10 cellular contexts compared by ENCODE assay signal in the genomic region with DNA sequence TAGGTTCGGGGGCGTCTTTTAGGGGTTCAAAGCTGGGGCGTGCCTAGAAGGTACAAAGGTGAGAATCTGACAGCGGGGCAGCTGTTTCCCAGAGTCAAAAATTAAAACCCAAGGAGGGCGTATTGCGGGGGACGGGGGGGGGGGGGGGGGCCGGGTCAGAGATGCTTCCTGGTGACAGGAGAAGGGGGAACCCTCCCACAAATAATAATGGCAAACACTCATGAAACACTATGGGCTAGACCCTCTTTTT. TPM values are rescaled to one million over a fixed set of nuclear protein-coding genes. Genes with fewer than 3 reads are reported as not detected.
DNase-seq lines count a peak whose midpoint lies in the region; ATAC-seq, FAIRE-seq and TF ChIP-seq lines count a peak whose summit lies in the region.
"Had no signal": no experiment of that assay in that cellular context is flagged by ENCODE, and none has a peak within 500 bp of the region (broad histone marks: within the 10 kb centered on the region; RNA-seq: fewer than 3 reads in every experiment).

No MANE protein-coding gene starts in this region.

- intact Hi-C loops in CD4-positive, alpha-beta T cell (cut with DNase I, micrococcal nuclease) = loop anchor here (5.0 to 10.0 kb wide), 4 partner anchors 266 to 549 kb away; a partner anchor contains a TSS
- intact Hi-C loops in OCI-LY7 (cut with micrococcal nuclease; ENCODE audit: unreplicated experiment) = loop anchor here (10.0 kb wide), 1 partner anchor 409 kb away; a partner anchor contains a TSS
- intact Hi-C loops in endothelial cell of umbilical vein (cut with micrococcal nuclease) = loop anchor here (5.0 to 10.0 kb wide), 2 partner anchors 266 to 409 kb away; a partner anchor contains a TSS

- peak overlapping the region; percentile 92 for H3K27ac Mint-ChIP-seq in CD4-positive, alpha-beta T cell

- peaks cover 5% of the 10 kb centered on the region for H3K27me3 Mint-ChIP-seq in CD4-positive, alpha-beta T cell

- BruUV-seq in OCI-LY7 (replicated peaks; lab: Mats Ljungman, UMichigan) = no TSS peak
- BruUV-seq in endothelial cell of umbilical vein (replicated peaks; lab: Mats Ljungman, UMichigan) = no TSS peak

- no peaks in the 10 kb centered on the region for H3K9me3 Mint-ChIP-seq in CD4-positive, alpha-beta T cell

- peaks cover 5% of the 10 kb centered on the region for H3K36me3 Mint-ChIP-seq in CD4-positive, alpha-beta T cell (ENCODE audit: low read depth)

- H2AFZ ChIP-seq in OCI-LY7 (ENCODE audit: low read length) = peak overlapping the region; percentile 7; the same call in 1 of the 2 replicates
- no peak overlapping the region for H2AFZ ChIP-seq in endothelial cell of umbilical vein (ENCODE audit: low read depth, low read length)

- dilution Hi-C loops in endothelial cell of umbilical vein (cut with MboI; ENCODE audit: extremely low pct_ligation_motif_present, low sequenced_read_pairs) = no loop called here

- H4K20me1 ChIP-seq in OCI-LY7 (ENCODE audit: insufficient read depth, low read length) = no peaks in the 10 kb centered on the region; the same call in 1 of the 2 replicates
- no peaks in the 10 kb centered on the region for H4K20me1 ChIP-seq in endothelial cell of umbilical vein (replicated peaks; ENCODE audit: control insufficient read depth, extremely low read depth, insufficient read depth, low read length)

- TF ChIP-seq POLR2A in endothelial cell of umbilical vein (IDR thresholded peaks at IDR 0.05; ENCODE audit: low read depth, low read length) = no peak

- no peak for DNase-seq in CD4-positive, alpha-beta T cell
- DNase-seq in OCI-LY7 (ENCODE audit: low spot score) (no peak), endothelial cell of umbilical vein (ENCODE audit: low read depth, low spot score) (no peak), CD1c-positive myeloid dendritic cell (ENCODE audit: extremely low spot score) (no peak), nucleus accumbens (lab: John Stamatoyannopoulos, UW) (no peak), NCI-H748 treated with DMSO at 0.1 percent for 48 hours (lab: John Stamatoyannopoulos, UW) (no peak), GM19238 (ENCODE audit: insufficient read length, low spot score) (no peak)

- peak; percentile 4 for ATAC-seq in CD4-positive, alpha-beta T cell (ENCODE audit: poor library complexity)

- H3K4me3 ChIP-seq in OCI-LY7 (ENCODE audit: low read depth, low read length, poor library complexity, severe bottlenecking) = peak overlapping the region; percentile 77
- H3K4me3 ChIP-seq in endothelial cell of umbilical vein (replicated peaks in 1 of 3; ENCODE audit: insufficient read depth in 1 of 3, low read depth in 1 of 3, low read length in 3 of 3) = peak overlapping the region; percentile 71 to 97 (median 85)
- peak overlapping the region; percentile 67 to 79 for H3K4me3 ChIP-seq in neutrophil (ENCODE audit: low read depth in 1 of 2, low read length in 1 of 2)

- no peaks in the 10 kb centered on the region for H3K9me1 ChIP-seq in endothelial cell of umbilical vein (replicated peaks; ENCODE audit: control insufficient read depth, extremely low read depth, insufficient read depth, low read length)

- no peak for FAIRE-seq in endothelial cell of umbilical vein (lab: Jason Lieb, UNC)

- H3K36me3 ChIP-seq in OCI-LY7 (ENCODE audit: insufficient read depth, low read length) (no peaks in the 10 kb centered on the region), endothelial cell of umbilical vein (ENCODE audit: control insufficient read depth in 2 of 2, extremely low read depth in 1 of 2, insufficient read depth in 2 of 2, low read length in 2 of 2) (no peaks in the 10 kb centered on the region), neutrophil (no peaks in the 10 kb centered on the region)

- POLR2A ChIA-PET in CD4-positive, alpha-beta T cell (lab: Charles Lee) = interaction anchor here (0.9 to 1.6 kb wide), 3 partner anchors 202 to 354 kb away, joined by 3 to 5 read pairs (median 4); a partner anchor contains a TSS
- POLR2A ChIA-PET in OCI-LY7 (lab: Charles Lee) = interaction anchor here (0.5 to 1.5 kb wide), 2 partner anchors 60 to 210 kb away, joined by 4 to 5 read pairs; a partner anchor contains a TSS
- POLR2A ChIA-PET in endothelial cell of umbilical vein (lab: Charles Lee) = no interaction called here

- no peaks in the 10 kb centered on the region for H3K9me2 ChIP-seq in OCI-LY7 (ENCODE audit: insufficient read depth, low read length)

- H3K27me3 ChIP-seq in CD4-positive, alpha-beta T cell (ENCODE audit: control insufficient read depth, insufficient read depth, low read length) = no peaks in the 10 kb centered on the region
- H3K27me3 ChIP-seq in endothelial cell of umbilical vein (ENCODE audit: control insufficient read depth in 2 of 2, insufficient read depth in 2 of 2, low read length in 2 of 2) (no peaks in the 10 kb centered on the region), neutrophil (no peaks in the 10 kb centered on the region)

- H3K4me3 Mint-ChIP-seq in CD4-positive, alpha-beta T cell = peak overlapping the region; percentile 93

- H3K79me2 ChIP-seq in OCI-LY7 (ENCODE audit: insufficient read depth, low read depth, low read length) = peaks cover 25% of the 10 kb centered on the region
- peaks cover 56% of the 10 kb centered on the region for H3K79me2 ChIP-seq in endothelial cell of umbilical vein (ENCODE audit: control insufficient read depth, insufficient read depth, low read length)

- H3K4me2 ChIP-seq in OCI-LY7 (ENCODE audit: low read length) (peak overlapping the region; percentile 80), endothelial cell of umbilical vein (ENCODE audit: insufficient read depth, low read length) (peak overlapping the region; percentile 94)

- H3K9me3 ChIP-seq in CD4-positive, alpha-beta T cell (ENCODE audit: control insufficient read depth, low read length) = no peaks in the 10 kb centered on the region
- no peaks in the 10 kb centered on the region for H3K9me3 ChIP-seq in OCI-LY7 (ENCODE audit: low read length)
- no peaks in the 10 kb centered on the region for H3K9me3 ChIP-seq in endothelial cell of umbilical vein (replicated peaks; ENCODE audit: control insufficient read depth, insufficient read depth, low read length)
- H3K9me3 ChIP-seq in neutrophil = no peaks in the 10 kb centered on the region

- peak overlapping the region; percentile 59 for H3K9ac ChIP-seq in endothelial cell of umbilical vein (replicated peaks; ENCODE audit: extremely low read depth, insufficient read depth, low read length)

- CTCF ChIA-PET in CD4-positive, alpha-beta T cell (lab: Charles Lee) = no interaction called here
- CTCF ChIA-PET in OCI-LY7 (lab: Charles Lee; ENCODE audit: unreplicated experiment) (no interaction called here), endothelial cell of umbilical vein (lab: Charles Lee) (interaction anchor here (0.7 to 1.2 kb wide), 4 partner anchors 15 to 136 kb away, joined by 3 to 4 read pairs (median 3); no protein-coding TSS in a partner anchor)

- TF ChIP-seq CTCF in CD4-positive, alpha-beta T cell (IDR thresholded peaks at IDR 0.05) = no peak
- TF ChIP-seq CTCF in OCI-LY7 (conservative IDR thresholded peaks at IDR 0.05; ENCODE audit: low read length) = no peak
- TF ChIP-seq CTCF in endothelial cell of umbilical vein (IDR thresholded peaks at IDR 0.05; ENCODE audit: extremely low read depth in 1 of 2, insufficient read depth in 1 of 2, low read depth in 1 of 2, low read length in 2 of 2) = no peak
- no peak for TF ChIP-seq CTCF in neutrophil (IDR thresholded peaks at IDR 0.05)

- peaks cover 57% of the 10 kb centered on the region for H3K4me1 Mint-ChIP-seq in CD4-positive, alpha-beta T cell (ENCODE audit: low read depth)

- H3K4me1 ChIP-seq in OCI-LY7 (ENCODE audit: insufficient read depth, low read length, poor library complexity, severe bottlenecking) (peaks cover 20% of the 10 kb centered on the region), endothelial cell of umbilical vein (ENCODE audit: control insufficient read depth, extremely low read depth, insufficient read depth, low read length) (peaks cover 23% of the 10 kb centered on the region), neutrophil (ENCODE audit: control insufficient read depth in 1 of 2, insufficient read depth in 1 of 2, low read depth in 1 of 2, low read length in 1 of 2) (peaks cover 7 to 15% of the 10 kb centered on the region in 2 experiments)

- peak overlapping the region; percentile 88 for H3K27ac ChIP-seq in CD4-positive, alpha-beta T cell (ENCODE audit: low read depth, low read length)
- peak overlapping the region; percentile 55 for H3K27ac ChIP-seq in OCI-LY7 (ENCODE audit: low read depth, low read length, poor library complexity, severe bottlenecking)
- peak overlapping the region; percentile 39 for H3K27ac ChIP-seq in endothelial cell of umbilical vein (ENCODE audit: insufficient read depth, low read depth, low read length)
- peak overlapping the region; percentile 79 for H3K27ac ChIP-seq in neutrophil

TF ChIP-seq in endothelial cell of umbilical vein, 7 proteins besides CTCF, POLR2A, EP300 and RAD21 (continues in another document):
- TF ChIP-seq, protein P1, sequence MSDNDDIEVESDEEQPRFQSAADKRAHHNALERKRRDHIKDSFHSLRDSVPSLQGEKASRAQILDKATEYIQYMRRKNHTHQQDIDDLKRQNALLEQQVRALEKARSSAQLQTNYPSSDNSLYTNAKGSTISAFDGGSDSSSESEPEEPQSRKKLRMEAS (IDR thresholded peaks at IDR 0.05; ENCODE audit: insufficient read depth, insufficient read length) = no peak
- TF ChIP-seq FOS (IDR thresholded peaks at IDR 0.05; ENCODE audit: borderline replicate concordance, insufficient read depth, low read length) = no peak

RNA-seq across cellular contexts. Expression of a gene that starts 0.7 kb away (rescaled TPM):
- total RNA-seq in CD4-positive, alpha-beta T cell = 1 to 10 TPM; 2.7 to 6.3 TPM
- total RNA-seq in OCI-LY7 (2014; rRNA removed; shearing (Covaris generic)) = 7.8 and 8.1 TPM in 2 replicates
- total RNA-seq in OCI-LY7 (2022) = 26.7 and 34.8 TPM in 2 replicates
- 49.6 and 55.4 TPM in 2 replicates for total RNA-seq in endothelial cell of umbilical vein
- polyA plus RNA-seq in endothelial cell of umbilical vein = 39.8 and 48.4 TPM in 2 replicates
- polyA plus RNA-seq in endothelial cell of umbilical vein (2011; cell fraction: cytosol; rRNA removed) = 24.3 and 32.3 TPM in 2 replicates
- polyA plus RNA-seq in endothelial cell of umbilical vein (2011; cell fraction: nucleus; rRNA removed) = 24.1 and 24.3 TPM in 2 replicates
- 26.5 and 39.9 TPM in 2 replicates for polyA plus RNA-seq in endothelial cell of umbilical vein (2012)
- 21.3 and 22.5 TPM in 2 replicates for polyA minus RNA-seq in endothelial cell of umbilical vein
- 28.0 TPM for polyA minus RNA-seq in endothelial cell of umbilical vein (2011; cell fraction: cytosol; rRNA and poly(A)+ RNA removed)
- 14.5 and 29.1 TPM in 2 replicates for polyA minus RNA-seq in endothelial cell of umbilical vein (2011; cell fraction: nucleus; rRNA and poly(A)+ RNA removed)

RNA-seq across cellular contexts. Expression of a gene that starts 42.1 kb away (rescaled TPM):
- total RNA-seq in CD4-positive, alpha-beta T cell = not detected
- not detected in 2 replicates for total RNA-seq in OCI-LY7 (2014; rRNA removed; shearing (Covaris generic))
- total RNA-seq in OCI-LY7 (2022) (not detected in 2 replicates), endothelial cell of umbilical vein (0.18 and 0.49 TPM in 2 replicates)
- polyA plus RNA-seq in endothelial cell of umbilical vein = 0.03 and 0.04 TPM in 2 replicates
- 0.04 and 0.08 TPM in 2 replicates for polyA plus RNA-seq in endothelial cell of umbilical vein (2011; cell fraction: cytosol; rRNA removed)
- polyA plus RNA-seq in endothelial cell of umbilical vein (2011; cell fraction: nucleus; rRNA removed) = 0.04 and 0.05 TPM in 2 replicates
- polyA plus RNA-seq in endothelial cell of umbilical vein (2012) = 0.25 TPM in 1 of 2 replicates, not detected in the other
- polyA minus RNA-seq in endothelial cell of umbilical vein = not detected in 2 replicates
- not detected for polyA minus RNA-seq in endothelial cell of umbilical vein (2011; cell fraction: cytosol; rRNA and poly(A)+ RNA removed)
- not detected in 2 replicates for polyA minus RNA-seq in endothelial cell of umbilical vein (2011; cell fraction: nucleus; rRNA and poly(A)+ RNA removed)
- total RNA-seq: renal cortical epithelial cell, RPMI7951 had no signal
